ENCODE assay signal across 27 cellular contexts in genomic region chr18:3960142-3960541, GRCh38.
"Had no signal": no experiment of that assay in that cellular context is flagged by ENCODE, and none has a peak within 500 bp of the region (broad histone marks: within the 10 kb centered on the region; RNA-seq: fewer than 3 reads in every experiment).

No MANE protein-coding gene starts in this region.

- H3K36me3 Mint-ChIP-seq: activated naive CD4-positive, alpha-beta T cell treated with anti-CD3 and anti-CD28 coated beads, Interleukin-2, amount 10 ng/mL, durations not matched to agents 7 days and 5 days; activated naive CD4-positive, alpha-beta T cell treated with anti-CD3 and anti-CD28 coated beads, Interleukin-2, amount 50 U/mL, for 72 hours; activated naive CD8-positive, alpha-beta T cell treated with anti-CD3 and anti-CD28 coated beads, Interleukin-2, amount 10 ng/mL, durations not matched to agents 7 days and 5 days had no signal

- H3K27me3 Mint-ChIP-seq: activated B cell treated with CpG ODN at 0.5 μM for 24 hours; activated CD4-positive, alpha-beta memory T cell treated with anti-CD3 and anti-CD28 coated beads, Interleukin-2, amount 10 ng/mL, durations not matched to agents 7 days and 5 days; activated naive CD4-positive, alpha-beta T cell treated with anti-CD3 and anti-CD28 coated beads, Interleukin-2, amount 10 ng/mL, durations not matched to agents 7 days and 5 days had no signal

- DNase-seq: activated B cell treated with CpG ODN at 0.5 μM for 24 hours; activated CD4-positive, alpha-beta memory T cell treated with anti-CD3 and anti-CD28 coated beads, Interleukin-2, amount 10 ng/mL, durations not matched to agents 7 days and 5 days; activated CD4-positive, alpha-beta T cell treated with anti-CD3 and anti-CD28 coated beads for 48 hours; activated CD4-positive, alpha-beta T cell treated with anti-CD3 and anti-CD28 coated beads, Interleukin-2, amount 50 U/mL, for 4 hours; activated CD8-positive, alpha-beta memory T cell treated with anti-CD3 and anti-CD28 coated beads, Interleukin-2, amount 50 U/mL, for 48 hours; activated gamma-delta T cell; activated naive CD4-positive, alpha-beta T cell; activated naive CD4-positive, alpha-beta T cell treated with anti-CD3 and anti-CD28 coated beads, Interleukin-2, amount 10 ng/mL, durations not matched to agents 7 days and 5 days; activated naive CD8-positive, alpha-beta T cell treated with anti-CD3 and anti-CD28 coated beads, Interleukin-2, amount 10 ng/mL, durations not matched to agents 7 days and 5 days; activated T-cell treated with anti-CD3 and anti-CD28 coated beads for 4 hours; activated T-cell treated with anti-CD3 and anti-CD28 coated beads, Interleukin-2, amount 50 U/mL, for 24 hours; activated T-cell treated with anti-CD3 and anti-CD28 coated beads, Interleukin-2, amount 50 U/mL, for 72 hours; caudate nucleus; cortex of kidney; dermis blood vessel endothelial cell; effector CD8-positive, alpha-beta T cell; foreskin fibroblast; head of caudate nucleus; T-helper 1 cell; T-helper 17 cell; T1000; WERI-Rb-1 had no signal

- H3K4me3 Mint-ChIP-seq: activated B cell treated with CpG ODN at 0.5 μM for 24 hours; activated CD4-positive, alpha-beta memory T cell treated with anti-CD3 and anti-CD28 coated beads, Interleukin-2, amount 10 ng/mL, durations not matched to agents 7 days and 5 days; activated naive CD4-positive, alpha-beta T cell treated with anti-CD3 and anti-CD28 coated beads, Interleukin-2, amount 10 ng/mL, durations not matched to agents 7 days and 5 days; activated naive CD8-positive, alpha-beta T cell treated with anti-CD3 and anti-CD28 coated beads, Interleukin-2, amount 10 ng/mL, durations not matched to agents 7 days and 5 days; activated T-cell treated with anti-CD3 and anti-CD28 coated beads, Interleukin-2, amount 50 U/mL, for 24 hours; activated T-cell treated with anti-CD3 and anti-CD28 coated beads, Interleukin-2, amount 50 U/mL, for 72 hours; T-helper 17 cell; T-helper 2 cell treated with Interferon-gamma antibody and Interleukin-4, amounts not matched to agents 5 μg/mL and 100 μg/mL, for 36 hours had no signal

- H3K27ac ChIP-seq: ascending aorta, WERI-Rb-1 had no signal

- H3K9me3 Mint-ChIP-seq: activated CD4-positive, alpha-beta memory T cell treated with anti-CD3 and anti-CD28 coated beads, Interleukin-2, amount 10 ng/mL, durations not matched to agents 7 days and 5 days; activated naive CD4-positive, alpha-beta T cell treated with anti-CD3 and anti-CD28 coated beads, Interleukin-2, amount 10 ng/mL, durations not matched to agents 7 days and 5 days; activated naive CD4-positive, alpha-beta T cell treated with anti-CD3 and anti-CD28 coated beads, Interleukin-2, amount 50 U/mL, for 72 hours; activated naive CD8-positive, alpha-beta T cell treated with anti-CD3 and anti-CD28 coated beads, Interleukin-2, amount 10 ng/mL, durations not matched to agents 7 days and 5 days; activated T-cell treated with anti-CD3 and anti-CD28 coated beads, Interleukin-2, amount 50 U/mL, for 24 hours; T-helper 2 cell treated with Interferon-gamma antibody and Interleukin-4, amounts not matched to agents 5 μg/mL and 100 μg/mL, for 36 hours had no signal

- H3K4me1 Mint-ChIP-seq: activated B cell treated with CpG ODN at 0.5 μM for 24 hours; activated CD4-positive, alpha-beta memory T cell treated with anti-CD3 and anti-CD28 coated beads, Interleukin-2, amount 10 ng/mL, durations not matched to agents 7 days and 5 days; activated naive CD4-positive, alpha-beta T cell treated with anti-CD3 and anti-CD28 coated beads, Interleukin-2, amount 10 ng/mL, durations not matched to agents 7 days and 5 days; activated naive CD8-positive, alpha-beta T cell treated with anti-CD3 and anti-CD28 coated beads, Interleukin-2, amount 10 ng/mL, durations not matched to agents 7 days and 5 days; T-helper 17 cell had no signal

- H3K4me3 ChIP-seq: ascending aorta had no signal

- H3K27me3 ChIP-seq: ascending aorta had no signal

- H3K9me3 ChIP-seq: ascending aorta had no signal

- H3K36me3 ChIP-seq: ascending aorta, WERI-Rb-1 had no signal

- ATAC-seq: activated CD4-positive, CD25-positive, alpha-beta regulatory T cell treated with anti-CD3 and anti-CD28 coated beads, Interleukin-2, amount 50 U/mL, for 24 hours; activated naive CD4-positive, alpha-beta T cell treated with anti-CD3 and anti-CD28 coated beads, Interleukin-2, amount 50 U/mL, for 72 hours; activated T-cell treated with anti-CD3 and anti-CD28 coated beads, Interleukin-2, amount 50 U/mL, for 72 hours; esophagus mucosa; T-helper 17 cell had no signal

- H3K4me1 ChIP-seq: ascending aorta had no signal

- H3K27ac Mint-ChIP-seq: activated B cell treated with CpG ODN at 0.5 μM for 24 hours; activated CD4-positive, alpha-beta memory T cell treated with anti-CD3 and anti-CD28 coated beads, Interleukin-2, amount 10 ng/mL, durations not matched to agents 7 days and 5 days; activated naive CD4-positive, alpha-beta T cell treated with anti-CD3 and anti-CD28 coated beads, Interleukin-2, amount 10 ng/mL, durations not matched to agents 7 days and 5 days; activated naive CD4-positive, alpha-beta T cell treated with anti-CD3 and anti-CD28 coated beads, Interleukin-2, amount 50 U/mL, for 72 hours; activated naive CD8-positive, alpha-beta T cell treated with anti-CD3 and anti-CD28 coated beads, Interleukin-2, amount 10 ng/mL, durations not matched to agents 7 days and 5 days; activated T-cell treated with anti-CD3 and anti-CD28 coated beads, Interleukin-2, amount 50 U/mL, for 24 hours; activated T-cell treated with anti-CD3 and anti-CD28 coated beads, Interleukin-2, amount 50 U/mL, for 72 hours; T-helper 17 cell; T-helper 2 cell treated with Interferon-gamma antibody and Interleukin-4, amounts not matched to agents 5 μg/mL and 100 μg/mL, for 36 hours had no signal
